Comparison of ENCODE assay signal across 8 cellular contexts in genomic region chr6:36885461-36886401, GRCh38. TPM values are rescaled to one million over a fixed set of nuclear protein-coding genes. Genes with fewer than 3 reads are reported as not detected.
DNase-seq lines count a peak whose midpoint lies in the region; ATAC-seq, FAIRE-seq and TF ChIP-seq lines count a peak whose summit lies in the region.

Gene C6orf89, plus strand, starts transcription at chr6:36885952. Its CDS starts 13,493 bp downstream, at chr6:36899445.

- H3K79me2 ChIP-seq in OCI-LY1 (ENCODE audit: insufficient read depth, low read length), result peaks cover 34% of the 10 kb centered on the region

- peaks cover 23% of the 10 kb centered on the region for H3K4me1 ChIP-seq in OCI-LY1 (ENCODE audit: insufficient read depth, low read length, severe bottlenecking)

- H3K27ac Mint-ChIP-seq in mesothelial cell of epicardium, result peak within 1 kb of the TSS; percentile 95

- peak; percentile 95 for DNase-seq in DMS114 treated with DMSO at 0.1 percent for 48 hours (lab: John Stamatoyannopoulos, UW; ENCODE audit: unreplicated experiment)
- DNase-seq in HuH-7 (ENCODE audit: low spot score), result peak; percentile 78
- peak; percentile 97 for DNase-seq in activated CD8-positive, alpha-beta memory T cell treated with anti-CD3 and anti-CD28 coated beads, Interleukin-2, amount 50 U/mL, for 4 hours
- peak; percentile 87 to 93 for DNase-seq in mesothelial cell of epicardium (ENCODE audit: low spot score in 2 of 2, unreplicated experiment in 2 of 2)
- peak; percentile 94 to 95 for DNase-seq in stimulated activated CD8-positive, alpha-beta memory T cell treated with anti-CD3 and anti-CD28 coated beads, Interleukin-15, amount 100 ng/mL, for 48 hours (ENCODE audit: low read depth in 2 of 2)

- ATAC-seq in GM21515 (IDR thresholded peaks at IDR 0.05; ENCODE audit: unreplicated experiment), result peak; percentile 96

- H3K9me3 Mint-ChIP-seq in mesothelial cell of epicardium, result no peaks in the 10 kb centered on the region

- no peaks in the 10 kb centered on the region for H3K27me3 Mint-ChIP-seq in mesothelial cell of epicardium (ENCODE audit: low read depth)

- no peaks in the 10 kb centered on the region for H4K20me1 ChIP-seq in OCI-LY1 (ENCODE audit: insufficient read depth, low read length)

- H3K9me2 ChIP-seq in OCI-LY1 (ENCODE audit: low read depth, low read length), result no peaks in the 10 kb centered on the region

- H3K36me3 Mint-ChIP-seq in mesothelial cell of epicardium, result no peaks in the 10 kb centered on the region

- peak within 1 kb of the TSS; percentile 97 for H2AFZ ChIP-seq in OCI-LY1 (ENCODE audit: low read length)

- no peaks in the 10 kb centered on the region for H3K9me3 ChIP-seq in OCI-LY1 (ENCODE audit: low read length)

- peaks cover 8% of the 10 kb centered on the region for H3K36me3 ChIP-seq in OCI-LY1 (ENCODE audit: insufficient read depth, low read length)

- H3K27ac ChIP-seq in OCI-LY1 (ENCODE audit: low read depth, low read length, poor library complexity, severe bottlenecking), result peak within 1 kb of the TSS; percentile 79

- no peaks in the 10 kb centered on the region for H3F3A ChIP-seq in OCI-LY1 (ENCODE audit: insufficient read depth, low read length)

- H3K4me3 ChIP-seq in OCI-LY1 (ENCODE audit: low read depth, low read length, poor library complexity, severe bottlenecking), result peak within 1 kb of the TSS; percentile 94

- H3K9ac ChIP-seq in OCI-LY1 (ENCODE audit: low read length), result peak within 1 kb of the TSS; percentile 94

- no peaks in the 10 kb centered on the region for H3K27me3 ChIP-seq in OCI-LY1 (ENCODE audit: insufficient read depth, low read length)

- TF ChIP-seq CTCF in OCI-LY1 (IDR thresholded peaks at IDR 0.05; ENCODE audit: low read length) (peak; percentile 80), mesothelial cell of epicardium (IDR thresholded peaks at IDR 0.05; ENCODE audit: unreplicated experiment) (peak; percentile 86)

- FAIRE-seq in endometrium (lab: Jason Lieb, UNC), result peak; percentile 76

- H3K4me1 Mint-ChIP-seq in mesothelial cell of epicardium, result peaks cover 19% of the 10 kb centered on the region

- peak within 1 kb of the TSS; percentile 91 for H3K4me2 ChIP-seq in OCI-LY1 (ENCODE audit: low read length)

- H3K4me3 Mint-ChIP-seq in mesothelial cell of epicardium, result peak within 1 kb of the TSS; percentile 91

RNA-seq across cellular contexts. Expression of gene C6orf89, which starts in this region (rescaled TPM):
- 39.1 to 42.0 TPM (median 39.7 TPM) in 3 replicates for total RNA-seq in mesothelial cell of epicardium

Comparison
In these comparisons a context has a peak if more than half of its experiments do, and no peak if none do; other contexts are left out.
1. Peak in every context shown above with its lines: DNase-seq, ATAC-seq, H3K4me3 ChIP-seq and H3K27ac ChIP-seq.